ENCODE assay signal across 26 cellular contexts in the genomic region with DNA sequence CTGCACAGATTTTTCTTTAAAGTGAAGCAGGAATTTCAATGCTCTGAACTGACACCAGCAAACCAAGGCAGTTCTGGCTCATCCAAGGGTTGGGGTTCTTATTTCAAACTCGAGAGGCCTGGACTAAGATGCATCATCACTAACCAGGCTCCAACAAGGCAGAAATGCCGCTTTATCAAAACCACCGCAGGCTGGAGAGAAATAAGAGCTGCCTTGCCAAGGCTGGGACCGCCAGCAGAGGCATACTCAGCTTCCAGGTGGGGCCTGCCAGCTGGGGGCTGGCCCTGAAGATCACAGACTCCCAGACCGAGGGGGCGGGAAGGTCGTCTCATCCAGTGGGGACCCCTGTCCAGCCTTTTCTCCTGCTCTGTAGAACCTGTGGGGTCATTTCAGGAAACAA. TPM values are rescaled to one million over a fixed set of nuclear protein-coding genes. Genes with fewer than 3 reads are reported as not detected.
DNase-seq lines count a peak whose midpoint lies in the region; ATAC-seq and TF ChIP-seq lines count a peak whose summit lies in the region.
"Had no signal": no experiment of that assay in that cellular context is flagged by ENCODE, and none has a peak within 500 bp of the region (broad histone marks: within the 10 kb centered on the region; RNA-seq: fewer than 3 reads in every experiment).

No MANE protein-coding gene starts in this region.

- intact Hi-C loops in activated CD4-positive, alpha-beta memory T cell treated with anti-CD3 and anti-CD28 coated beads for 36 hours (cut with micrococcal nuclease), result no loop called here
- intact Hi-C loops in tibial artery (cut with DNase I; ENCODE audit: low total_unique reads), result no loop called here

- no peak for TF ChIP-seq CTCF in astrocyte of the cerebellum (IDR thresholded peaks at IDR 0.05; ENCODE audit: low read depth, low read length, missing control alignments)
- TF ChIP-seq CTCF in tibial artery (IDR thresholded peaks at IDR 0.05), result no peak

- H3K36me3 Mint-ChIP-seq in activated CD4-positive, alpha-beta memory T cell treated with anti-CD3 and anti-CD28 coated beads for 36 hours, result no peaks in the 10 kb centered on the region
- no peaks in the 10 kb centered on the region for H3K36me3 Mint-ChIP-seq in activated CD4-positive, alpha-beta memory T cell treated with anti-CD3 and anti-CD28 coated beads, Interleukin-2, amount 10 ng/mL, durations not matched to agents 7 days and 5 days (ENCODE audit: low read depth)
- H3K36me3 Mint-ChIP-seq in activated T-cell treated with anti-CD3 and anti-CD28 coated beads, Interleukin-2, amount 50 U/mL, for 4 hours (ENCODE audit: insufficient read depth), result no peaks in the 10 kb centered on the region
- H3K36me3 Mint-ChIP-seq: memory B cell, natural killer cell had no signal

- in situ Hi-C loops in astrocyte of the cerebellum (cut with HindIII; ENCODE audit: low sequenced_read_pairs), result no loop called here

- peaks cover 0 to 48% (median 20%) of the 10 kb centered on the region in 4 donors for H3K4me1 ChIP-seq in tibial artery
- H3K4me1 ChIP-seq: parathyroid adenoma, transverse colon had no signal

- H3K36me3 ChIP-seq in tibial artery, result no peaks in the 10 kb centered on the region
- H3K36me3 ChIP-seq: BE2C, transverse colon had no signal

- POLR2A ChIA-PET in activated CD4-positive, alpha-beta memory T cell treated with anti-CD3 and anti-CD28 coated beads for 36 hours (lab: Charles Lee), result no interaction called here
- POLR2A ChIA-PET in activated CD4-positive, alpha-beta memory T cell treated with anti-CD3 and anti-CD28 coated beads, Interleukin-2, amount 10 ng/mL, durations not matched to agents 7 days and 5 days (lab: Charles Lee), result no interaction called here

- no peak overlapping the region for H3K4me3 Mint-ChIP-seq in activated CD4-positive, alpha-beta memory T cell treated with anti-CD3 and anti-CD28 coated beads for 36 hours
- no peak overlapping the region for H3K4me3 Mint-ChIP-seq in activated CD4-positive, alpha-beta memory T cell treated with anti-CD3 and anti-CD28 coated beads, Interleukin-2, amount 10 ng/mL, durations not matched to agents 7 days and 5 days
- H3K4me3 Mint-ChIP-seq in activated T-cell treated with anti-CD3 and anti-CD28 coated beads, Interleukin-2, amount 50 U/mL, for 4 hours, result no peak overlapping the region
- H3K4me3 Mint-ChIP-seq: memory B cell, natural killer cell had no signal

- H3K4me1 Mint-ChIP-seq in activated CD4-positive, alpha-beta memory T cell treated with anti-CD3 and anti-CD28 coated beads for 36 hours (ENCODE audit: low read depth), result no peaks in the 10 kb centered on the region
- H3K4me1 Mint-ChIP-seq in activated CD4-positive, alpha-beta memory T cell treated with anti-CD3 and anti-CD28 coated beads, Interleukin-2, amount 10 ng/mL, durations not matched to agents 7 days and 5 days, result no peaks in the 10 kb centered on the region
- no peaks in the 10 kb centered on the region for H3K4me1 Mint-ChIP-seq in activated T-cell treated with anti-CD3 and anti-CD28 coated beads, Interleukin-2, amount 50 U/mL, for 4 hours (ENCODE audit: low read depth)
- H3K4me1 Mint-ChIP-seq: natural killer cell had no signal

- H3K9me3 Mint-ChIP-seq in activated CD4-positive, alpha-beta memory T cell treated with anti-CD3 and anti-CD28 coated beads for 36 hours, result no peaks in the 10 kb centered on the region
- H3K9me3 Mint-ChIP-seq in activated CD4-positive, alpha-beta memory T cell treated with anti-CD3 and anti-CD28 coated beads, Interleukin-2, amount 10 ng/mL, durations not matched to agents 7 days and 5 days, result no peaks in the 10 kb centered on the region
- H3K9me3 Mint-ChIP-seq in activated T-cell treated with anti-CD3 and anti-CD28 coated beads, Interleukin-2, amount 50 U/mL, for 4 hours, result no peaks in the 10 kb centered on the region
- H3K9me3 Mint-ChIP-seq: memory B cell, natural killer cell had no signal

- H3K27ac Mint-ChIP-seq in activated CD4-positive, alpha-beta memory T cell treated with anti-CD3 and anti-CD28 coated beads for 36 hours, result no peak overlapping the region
- H3K27ac Mint-ChIP-seq in activated CD4-positive, alpha-beta memory T cell treated with anti-CD3 and anti-CD28 coated beads, Interleukin-2, amount 10 ng/mL, durations not matched to agents 7 days and 5 days, result no peak overlapping the region
- H3K27ac Mint-ChIP-seq: memory B cell, natural killer cell had no signal

- CTCF ChIA-PET in activated CD4-positive, alpha-beta memory T cell treated with anti-CD3 and anti-CD28 coated beads for 36 hours (lab: Charles Lee), result no interaction called here
- CTCF ChIA-PET in activated CD4-positive, alpha-beta memory T cell treated with anti-CD3 and anti-CD28 coated beads, Interleukin-2, amount 10 ng/mL, durations not matched to agents 7 days and 5 days (lab: Charles Lee), result no interaction called here

- no peaks in the 10 kb centered on the region for H3K9me3 ChIP-seq in tibial artery
- H3K9me3 ChIP-seq: BE2C, transverse colon had no signal

- no peak for ATAC-seq in activated T-cell treated with anti-CD3 and anti-CD28 coated beads, Interleukin-2, amount 50 U/mL, for 4 hours
- no peak for ATAC-seq in GM19455 (IDR thresholded peaks at IDR 0.05; ENCODE audit: unreplicated experiment)
- ATAC-seq: natural killer cell; PC-3; stimulated activated naive CD8-positive, alpha-beta T cell treated with anti-CD3 and anti-CD28 coated beads, Interleukin-15, Interleukin-2, amounts not matched to agents 100 U/mL and 50 U/mL, for 24 hours had no signal

- peak; percentile 1 for DNase-seq in activated CD4-positive, alpha-beta memory T cell treated with anti-CD3 and anti-CD28 coated beads for 36 hours
- DNase-seq in activated CD4-positive, alpha-beta memory T cell treated with anti-CD3 and anti-CD28 coated beads, Interleukin-2, amount 10 ng/mL, durations not matched to agents 7 days and 5 days, result no peak
- peak; percentile 76 for DNase-seq in astrocyte of the cerebellum (ENCODE audit: low read depth)
- peak; percentile 14 for DNase-seq in islet precursor cell
- no peak for DNase-seq in tibial artery
- no peak for DNase-seq in activated T-cell treated with anti-CD3 and anti-CD28 coated beads, Interleukin-2, amount 50 U/mL, for 4 hours
- no peak for DNase-seq in NCI-H2107 treated with DMSO at 0.1 percent for 48 hours (lab: John Stamatoyannopoulos, UW; ENCODE audit: unreplicated experiment)
- DNase-seq: activated CD4-positive, alpha-beta T cell treated with anti-CD3 and anti-CD28 coated beads for 48 hours; activated naive CD4-positive, alpha-beta T cell; anterior cingulate cortex; BE2C; HCEC 1CT; Karpas-422; natural killer cell; NCI-H1048; NCI-H1930; NCI-H345; PC-3; stimulated activated naive CD8-positive, alpha-beta T cell treated with anti-CD3 and anti-CD28 coated beads, Interleukin-15, Interleukin-2, amounts not matched to agents 100 U/mL and 50 U/mL, for 24 hours; T-helper 1 cell; transverse colon had no signal

- H3K27ac ChIP-seq in tibial artery, result peak overlapping the region; percentile 48 to 56
- H3K27ac ChIP-seq: 22Rv1, hepatocyte, parathyroid adenoma, transverse colon had no signal

- H3K4me3 ChIP-seq in astrocyte of the cerebellum (ENCODE audit: low read depth, low read length) (no peak overlapping the region), tibial artery (no peak overlapping the region)
- H3K4me3 ChIP-seq: hepatocyte, transverse colon had no signal

- H3K27me3 ChIP-seq in tibial artery, result no peaks in the 10 kb centered on the region
- H3K27me3 ChIP-seq: BE2C, hepatocyte, transverse colon had no signal

- peaks cover 9% of the 10 kb centered on the region for H3K27me3 Mint-ChIP-seq in activated CD4-positive, alpha-beta memory T cell treated with anti-CD3 and anti-CD28 coated beads for 36 hours
- peaks cover 2% of the 10 kb centered on the region for H3K27me3 Mint-ChIP-seq in activated CD4-positive, alpha-beta memory T cell treated with anti-CD3 and anti-CD28 coated beads, Interleukin-2, amount 10 ng/mL, durations not matched to agents 7 days and 5 days
- H3K27me3 Mint-ChIP-seq in activated T-cell treated with anti-CD3 and anti-CD28 coated beads, Interleukin-2, amount 50 U/mL, for 4 hours (ENCODE audit: low read depth), result peaks cover 19% of the 10 kb centered on the region

RNA-seq across cellular contexts. Expression of a gene that starts 37.4 kb away (rescaled TPM):
- 1 to 10 TPM; 1.5 TPM for total RNA-seq in activated CD4-positive, alpha-beta memory T cell treated with anti-CD3 and anti-CD28 coated beads for 36 hours
- total RNA-seq in activated CD4-positive, alpha-beta memory T cell treated with anti-CD3 and anti-CD28 coated beads, Interleukin-2, amount 10 ng/mL, durations not matched to agents 7 days and 5 days, result 1 to 10 TPM; 1.3 to 1.8 TPM
- total RNA-seq in activated T-cell treated with anti-CD3 and anti-CD28 coated beads, Interleukin-2, amount 50 U/mL, for 4 hours, result under 1 TPM; 0.61 to 0.84 (median 0.71) TPM

Comparison
In these comparisons a context has a peak if more than half of its experiments do, and no peak if none do; other contexts are left out.
1. DNase-seq: peak in activated CD4-positive, alpha-beta memory T cell treated with anti-CD3 and anti-CD28 coated beads for 36 hours (single experiment), astrocyte of the cerebellum (single experiment) and islet precursor cell (single experiment); none in activated CD4-positive, alpha-beta memory T cell treated with anti-CD3 and anti-CD28 coated beads, Interleukin-2, amount 10 ng/mL, durations not matched to agents 7 days and 5 days (single experiment), tibial artery (0 of 2), activated T-cell treated with anti-CD3 and anti-CD28 coated beads, Interleukin-2, amount 50 U/mL, for 4 hours (single experiment) and NCI-H2107 treated with DMSO at 0.1 percent for 48 hours (single experiment).